In genomic region chr6:144066745-144067484, GRCh38 we compare ENCODE assay signal across 10 cellular contexts. TPM values are rescaled to one million over a fixed set of nuclear protein-coding genes. Genes with fewer than 3 reads are reported as not detected.
DNase-seq lines count a peak whose midpoint lies in the region; ATAC-seq and TF ChIP-seq lines count a peak whose summit lies in the region.
"Had no signal": no experiment of that assay in that cellular context is flagged by ENCODE, and none has a peak within 500 bp of the region (broad histone marks: within the 10 kb centered on the region; RNA-seq: fewer than 3 reads in every experiment).

No MANE protein-coding gene starts in this region.

- no peak overlapping the region for H3K4me3 ChIP-seq in hepatocyte
- H3K4me3 ChIP-seq: psoas muscle had no signal

- no peak for TF ChIP-seq CTCF in activated CD8-positive, alpha-beta T cell treated with anti-CD3 and anti-CD28 coated beads for 36 hours (IDR thresholded peaks at IDR 0.05)
- no peak for TF ChIP-seq CTCF in WTC11 (IDR thresholded peaks at IDR 0.05)
- TF ChIP-seq CTCF in hepatocyte (IDR thresholded peaks at IDR 0.05; ENCODE audit: poor library complexity) = no peak

- CTCF ChIA-PET in activated CD8-positive, alpha-beta T cell treated with anti-CD3 and anti-CD28 coated beads for 36 hours (lab: Charles Lee) = interaction anchor here (1.5 to 4.4 kb wide), 4 partner anchors 8 to 127 kb away, joined by 3 to 19 read pairs (median 8); no protein-coding TSS in a partner anchor
- CTCF ChIA-PET in activated CD8-positive, alpha-beta T cell treated with anti-CD3 and anti-CD28 coated beads, Interleukin-2, amount 10 ng/mL, durations not matched to agents 7 days and 5 days (lab: Charles Lee) = interaction anchor here (1.0 to 3.3 kb wide), 4 partner anchors 8 to 127 kb away, joined by 3 to 12 read pairs (median 4); no protein-coding TSS in a partner anchor
- CTCF ChIA-PET in WTC11 (lab: Charles Lee) = interaction anchor here (0.6 kb wide), 1 partner anchor 787 kb away, joined by 4 read pairs; no protein-coding TSS in a partner anchor

- 76% methylated on average over 6 of the region's 6 CpGs for WGBS in hepatocyte (ENCODE audit: low lambda C conversion rate, missing lambda C conversion rate)

- no peaks in the 10 kb centered on the region for H3K9me3 Mint-ChIP-seq in activated CD8-positive, alpha-beta T cell treated with anti-CD3 and anti-CD28 coated beads for 36 hours
- no peaks in the 10 kb centered on the region for H3K9me3 Mint-ChIP-seq in activated CD8-positive, alpha-beta T cell treated with anti-CD3 and anti-CD28 coated beads, Interleukin-2, amount 10 ng/mL, durations not matched to agents 7 days and 5 days (ENCODE audit: insufficient read depth)
- no peaks in the 10 kb centered on the region for H3K9me3 Mint-ChIP-seq in WTC11

- ATAC-seq in activated CD8-positive, alpha-beta T cell treated with anti-CD3 and anti-CD28 coated beads for 36 hours = no peak
- ATAC-seq in activated CD8-positive, alpha-beta T cell treated with anti-CD3 and anti-CD28 coated beads, Interleukin-2, amount 10 ng/mL, durations not matched to agents 7 days and 5 days = no peak
- ATAC-seq in GM21737 (IDR thresholded peaks at IDR 0.05; ENCODE audit: unreplicated experiment) = peak; percentile 33
- peak; percentile 36 for ATAC-seq in HG03565 (IDR thresholded peaks at IDR 0.05; ENCODE audit: unreplicated experiment)
- no peak for ATAC-seq in WTC11
- ATAC-seq: psoas muscle had no signal

- intact Hi-C loops in activated CD8-positive, alpha-beta T cell treated with anti-CD3 and anti-CD28 coated beads for 36 hours (cut with micrococcal nuclease) = no loop called here

- H3K4me1 ChIP-seq in hepatocyte (ENCODE audit: insufficient read depth) = peaks cover 11% of the 10 kb centered on the region

- H3K27ac ChIP-seq in hepatocyte = no peak overlapping the region
- H3K27ac ChIP-seq: psoas muscle had no signal

- H3K36me3 Mint-ChIP-seq in activated CD8-positive, alpha-beta T cell treated with anti-CD3 and anti-CD28 coated beads for 36 hours (ENCODE audit: low read depth) = peaks cover 3% of the 10 kb centered on the region
- H3K36me3 Mint-ChIP-seq in activated CD8-positive, alpha-beta T cell treated with anti-CD3 and anti-CD28 coated beads, Interleukin-2, amount 10 ng/mL, durations not matched to agents 7 days and 5 days (ENCODE audit: low read depth) = no peaks in the 10 kb centered on the region
- H3K36me3 Mint-ChIP-seq in WTC11 = no peaks in the 10 kb centered on the region
- H3K36me3 Mint-ChIP-seq: activated naive CD8-positive, alpha-beta T cell had no signal

- peaks cover 41% of the 10 kb centered on the region for H3K4me1 Mint-ChIP-seq in activated CD8-positive, alpha-beta T cell treated with anti-CD3 and anti-CD28 coated beads for 36 hours (ENCODE audit: low read depth)
- H3K4me1 Mint-ChIP-seq in activated CD8-positive, alpha-beta T cell treated with anti-CD3 and anti-CD28 coated beads, Interleukin-2, amount 10 ng/mL, durations not matched to agents 7 days and 5 days (ENCODE audit: low read depth) = peaks cover 42% of the 10 kb centered on the region
- peaks cover 23% of the 10 kb centered on the region for H3K4me1 Mint-ChIP-seq in WTC11

- no peaks in the 10 kb centered on the region for H3K27me3 Mint-ChIP-seq in activated CD8-positive, alpha-beta T cell treated with anti-CD3 and anti-CD28 coated beads for 36 hours
- peaks cover 8% of the 10 kb centered on the region for H3K27me3 Mint-ChIP-seq in activated CD8-positive, alpha-beta T cell treated with anti-CD3 and anti-CD28 coated beads, Interleukin-2, amount 10 ng/mL, durations not matched to agents 7 days and 5 days (ENCODE audit: low read depth)
- peaks cover 90% of the 10 kb centered on the region for H3K27me3 Mint-ChIP-seq in WTC11 (ENCODE audit: low read depth)
- H3K27me3 Mint-ChIP-seq: activated naive CD8-positive, alpha-beta T cell had no signal

- H4K20me1 ChIP-seq in hepatocyte (ENCODE audit: insufficient read depth, poor library complexity, severe bottlenecking) = no peaks in the 10 kb centered on the region

- peak; percentile 65 for DNase-seq in activated CD8-positive, alpha-beta T cell treated with anti-CD3 and anti-CD28 coated beads for 36 hours
- DNase-seq in activated CD8-positive, alpha-beta T cell treated with anti-CD3 and anti-CD28 coated beads, Interleukin-2, amount 10 ng/mL, durations not matched to agents 7 days and 5 days = no peak
- peak; percentile 19 for DNase-seq in stimulated activated CD4-positive, alpha-beta T cell treated with anti-CD3 and anti-CD28 coated beads, Interleukin-4, amount 100 ng/mL, for 1 hour
- DNase-seq in NCI-H1436 (lab: John Stamatoyannopoulos, UW) (no peak), WTC11 (ENCODE audit: low spot score) (no peak), hepatocyte (ENCODE audit: low spot score) (no peak)
- DNase-seq: psoas muscle had no signal

- H2AFZ ChIP-seq in hepatocyte = no peak overlapping the region

- POLR2A ChIA-PET in activated CD8-positive, alpha-beta T cell treated with anti-CD3 and anti-CD28 coated beads for 36 hours (lab: Charles Lee) = interaction anchor here (0.7 to 4.7 kb wide), 3 partner anchors 12 to 82 kb away, joined by 3 to 45 read pairs (median 3); no protein-coding TSS in a partner anchor
- POLR2A ChIA-PET in activated CD8-positive, alpha-beta T cell treated with anti-CD3 and anti-CD28 coated beads, Interleukin-2, amount 10 ng/mL, durations not matched to agents 7 days and 5 days (lab: Charles Lee) = no interaction called here
- POLR2A ChIA-PET in WTC11 (lab: Charles Lee) = no interaction called here

- H3K79me2 ChIP-seq in hepatocyte = no peaks in the 10 kb centered on the region

- no peaks in the 10 kb centered on the region for H3K9me3 ChIP-seq in hepatocyte (ENCODE audit: low read depth)
- H3K9me3 ChIP-seq: psoas muscle had no signal

- H3K36me3 ChIP-seq in hepatocyte (replicated peaks; ENCODE audit: insufficient read depth, low read depth) = no peaks in the 10 kb centered on the region

- H3K27me3 ChIP-seq in hepatocyte = peaks cover 54% of the 10 kb centered on the region

- H3K4me2 ChIP-seq in hepatocyte = no peak overlapping the region

- H3K9me2 ChIP-seq in hepatocyte (replicated peaks; ENCODE audit: insufficient read depth) = no peaks in the 10 kb centered on the region

- peak overlapping the region; percentile 36 for H3K27ac Mint-ChIP-seq in activated CD8-positive, alpha-beta T cell treated with anti-CD3 and anti-CD28 coated beads for 36 hours
- no peak overlapping the region for H3K27ac Mint-ChIP-seq in activated CD8-positive, alpha-beta T cell treated with anti-CD3 and anti-CD28 coated beads, Interleukin-2, amount 10 ng/mL, durations not matched to agents 7 days and 5 days
- H3K27ac Mint-ChIP-seq in WTC11 = no peak overlapping the region
- H3K27ac Mint-ChIP-seq: activated naive CD8-positive, alpha-beta T cell had no signal

- no peak overlapping the region for H3K4me3 Mint-ChIP-seq in activated CD8-positive, alpha-beta T cell treated with anti-CD3 and anti-CD28 coated beads for 36 hours
- H3K4me3 Mint-ChIP-seq in activated CD8-positive, alpha-beta T cell treated with anti-CD3 and anti-CD28 coated beads, Interleukin-2, amount 10 ng/mL, durations not matched to agents 7 days and 5 days = no peak overlapping the region
- H3K4me3 Mint-ChIP-seq in WTC11 = no peak overlapping the region
- H3K4me3 Mint-ChIP-seq: activated naive CD8-positive, alpha-beta T cell had no signal

TF ChIP-seq in WTC11, 78 proteins besides CTCF, POLR2A, EP300 and RAD21 (continues in another document):
- no peak for TF ChIP-seq RELA (CRISPR knock-in tag; IDR thresholded peaks at IDR 0.05; ENCODE audit: borderline replicate concordance)
- no peak for TF ChIP-seq ZNF396 (CRISPR knock-in tag; IDR thresholded peaks at IDR 0.05; ENCODE audit: borderline replicate concordance)
- TF ChIP-seq ZNF671 (CRISPR knock-in tag; IDR thresholded peaks at IDR 0.05) = no peak
- TF ChIP-seq, protein P1, sequence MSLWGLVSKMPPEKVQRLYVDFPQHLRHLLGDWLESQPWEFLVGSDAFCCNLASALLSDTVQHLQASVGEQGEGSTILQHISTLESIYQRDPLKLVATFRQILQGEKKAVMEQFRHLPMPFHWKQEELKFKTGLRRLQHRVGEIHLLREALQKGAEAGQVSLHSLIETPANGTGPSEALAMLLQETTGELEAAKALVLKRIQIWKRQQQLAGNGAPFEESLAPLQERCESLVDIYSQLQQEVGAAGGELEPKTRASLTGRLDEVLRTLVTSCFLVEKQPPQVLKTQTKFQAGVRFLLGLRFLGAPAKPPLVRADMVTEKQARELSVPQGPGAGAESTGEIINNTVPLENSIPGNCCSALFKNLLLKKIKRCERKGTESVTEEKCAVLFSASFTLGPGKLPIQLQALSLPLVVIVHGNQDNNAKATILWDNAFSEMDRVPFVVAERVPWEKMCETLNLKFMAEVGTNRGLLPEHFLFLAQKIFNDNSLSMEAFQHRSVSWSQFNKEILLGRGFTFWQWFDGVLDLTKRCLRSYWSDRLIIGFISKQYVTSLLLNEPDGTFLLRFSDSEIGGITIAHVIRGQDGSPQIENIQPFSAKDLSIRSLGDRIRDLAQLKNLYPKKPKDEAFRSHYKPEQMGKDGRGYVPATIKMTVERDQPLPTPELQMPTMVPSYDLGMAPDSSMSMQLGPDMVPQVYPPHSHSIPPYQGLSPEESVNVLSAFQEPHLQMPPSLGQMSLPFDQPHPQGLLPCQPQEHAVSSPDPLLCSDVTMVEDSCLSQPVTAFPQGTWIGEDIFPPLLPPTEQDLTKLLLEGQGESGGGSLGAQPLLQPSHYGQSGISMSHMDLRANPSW (CRISPR knock-in tag; conservative IDR thresholded peaks at IDR 0.05; ENCODE audit: low read depth) = no peak
- no peak for TF ChIP-seq ZNF416 (CRISPR knock-in tag; IDR thresholded peaks at IDR 0.05)
- no peak for TF ChIP-seq ZNF121 (CRISPR knock-in tag; IDR thresholded peaks at IDR 0.05)
- TF ChIP-seq, protein P2, sequence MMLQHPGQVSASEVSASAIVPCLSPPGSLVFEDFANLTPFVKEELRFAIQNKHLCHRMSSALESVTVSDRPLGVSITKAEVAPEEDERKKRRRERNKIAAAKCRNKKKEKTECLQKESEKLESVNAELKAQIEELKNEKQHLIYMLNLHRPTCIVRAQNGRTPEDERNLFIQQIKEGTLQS (CRISPR knock-in tag; conservative IDR thresholded peaks at IDR 0.05) = no peak

RNA-seq across cellular contexts. Expression of gene SF3B5, which starts 28.5 kb away (rescaled TPM):
- 100 to 1,000 TPM; 207 to 210 TPM for total RNA-seq in activated CD8-positive, alpha-beta T cell treated with anti-CD3 and anti-CD28 coated beads for 36 hours
- 100 to 1,000 TPM; 167 to 168 TPM for total RNA-seq in activated CD8-positive, alpha-beta T cell treated with anti-CD3 and anti-CD28 coated beads, Interleukin-2, amount 10 ng/mL, durations not matched to agents 7 days and 5 days
- total RNA-seq in WTC11 (2021) = 174 to 181 TPM (median 177 TPM) in 3 replicates
- total RNA-seq in hepatocyte = 147 and 182 TPM in 2 replicates
- polyA plus RNA-seq in hepatocyte = 155 and 179 TPM in 2 replicates

RNA-seq across cellular contexts. Expression of gene PLAGL1, which starts 58.9 kb away (rescaled TPM):
- 10 to 100 TPM; 19.0 to 20.7 TPM for total RNA-seq in activated CD8-positive, alpha-beta T cell treated with anti-CD3 and anti-CD28 coated beads for 36 hours
- total RNA-seq in activated CD8-positive, alpha-beta T cell treated with anti-CD3 and anti-CD28 coated beads, Interleukin-2, amount 10 ng/mL, durations not matched to agents 7 days and 5 days = 1 to 10 TPM; 7.4 to 7.7 TPM
- total RNA-seq in WTC11 (2021) (1.6 to 1.9 TPM (median 1.7 TPM) in 3 replicates), hepatocyte (38.9 and 48.6 TPM in 2 replicates)
- polyA plus RNA-seq in hepatocyte = 88.9 and 96.1 TPM in 2 replicates

Comparison
In these comparisons a context has a peak if more than half of its experiments do, and no peak if none do; other contexts are left out.
1. DNase-seq: peak in activated CD8-positive, alpha-beta T cell treated with anti-CD3 and anti-CD28 coated beads for 36 hours (single experiment) and stimulated activated CD4-positive, alpha-beta T cell treated with anti-CD3 and anti-CD28 coated beads, Interleukin-4, amount 100 ng/mL, for 1 hour (single experiment); none in activated CD8-positive, alpha-beta T cell treated with anti-CD3 and anti-CD28 coated beads, Interleukin-2, amount 10 ng/mL, durations not matched to agents 7 days and 5 days (single experiment), NCI-H1436 (single experiment), WTC11 (single experiment) and hepatocyte (single experiment).
2. ATAC-seq: peak in GM21737 (single experiment) and HG03565 (single experiment); none in activated CD8-positive, alpha-beta T cell treated with anti-CD3 and anti-CD28 coated beads for 36 hours (single experiment), activated CD8-positive, alpha-beta T cell treated with anti-CD3 and anti-CD28 coated beads, Interleukin-2, amount 10 ng/mL, durations not matched to agents 7 days and 5 days (single experiment) and WTC11 (single experiment).